ENCODE assay signal across 8 cellular contexts in the genomic region with DNA sequence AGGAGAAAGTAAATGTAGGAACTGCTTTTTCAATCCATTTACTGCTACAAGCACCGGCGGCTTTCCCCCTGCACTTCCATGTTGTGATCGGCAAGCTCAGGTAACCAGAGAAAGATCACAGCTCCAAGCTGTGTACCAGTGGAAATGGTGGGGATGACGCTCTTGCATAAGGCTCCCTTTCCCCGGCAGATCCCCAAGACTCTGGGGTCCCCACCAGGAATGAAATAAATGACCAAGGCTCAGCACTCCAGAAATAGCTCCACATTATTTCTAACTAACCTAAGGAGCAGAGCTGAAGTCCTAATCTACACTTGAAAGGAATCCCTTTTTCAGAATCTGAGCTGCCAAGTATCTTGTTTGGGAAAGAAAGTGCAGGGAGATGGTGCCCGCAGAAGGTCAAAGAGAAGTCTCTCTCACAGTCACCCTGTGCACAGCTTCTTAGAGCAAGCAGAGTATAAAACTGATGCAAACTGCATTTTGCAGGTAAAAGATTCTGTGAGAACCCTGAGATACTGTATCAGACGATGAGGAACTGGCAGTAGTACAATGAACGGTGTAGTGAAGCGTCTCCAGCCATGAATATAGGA. TPM values are rescaled to one million over a fixed set of nuclear protein-coding genes. Genes with fewer than 3 reads are reported as not detected.
DNase-seq lines count a peak whose midpoint lies in the region; ATAC-seq, FAIRE-seq and TF ChIP-seq lines count a peak whose summit lies in the region.

No MANE protein-coding gene starts in this region.

- H2AFZ ChIP-seq in DND-41 (ENCODE audit: low read depth, low read length), result peak overlapping the region; percentile 49; the same call in 1 of the 2 replicates
- no peak overlapping the region for H2AFZ ChIP-seq in HepG2 (ENCODE audit: low read length)

- peaks cover 25% of the 10 kb centered on the region for H3K36me3 Mint-ChIP-seq in activated naive CD8-positive, alpha-beta T cell treated with anti-CD3 and anti-CD28 coated beads, Interleukin-2, amount 10 ng/mL, durations not matched to agents 7 days and 5 days
- H3K36me3 Mint-ChIP-seq in type B pancreatic cell, result no peaks in the 10 kb centered on the region

- H3K4me3 Mint-ChIP-seq in activated naive CD8-positive, alpha-beta T cell treated with anti-CD3 and anti-CD28 coated beads, Interleukin-2, amount 10 ng/mL, durations not matched to agents 7 days and 5 days, result peak overlapping the region; percentile 99
- H3K4me3 Mint-ChIP-seq in type B pancreatic cell, result peak overlapping the region; percentile 94

- H3K9me3 Mint-ChIP-seq in activated naive CD8-positive, alpha-beta T cell treated with anti-CD3 and anti-CD28 coated beads, Interleukin-2, amount 10 ng/mL, durations not matched to agents 7 days and 5 days, result no peaks in the 10 kb centered on the region
- H3K9me3 Mint-ChIP-seq in type B pancreatic cell, result no peaks in the 10 kb centered on the region

- TF ChIP-seq POLR2A in HepG2 (IDR thresholded peaks at IDR 0.05; ENCODE audit: insufficient read depth in 1 of 2, low read depth in 2 of 2, low read length in 2 of 2), result no peak

- TF ChIP-seq RAD21 in HepG2 (CRISPR knock-in tag; IDR thresholded peaks at IDR 0.05), result no peak

- ATAC-seq in DND-41 (ENCODE audit: insufficient read depth, low read depth) (peak; percentile 15; the same call in 2 of the 3 replicates), HG03439 (IDR thresholded peaks at IDR 0.05; ENCODE audit: unreplicated experiment) (peak; percentile 2), HepG2 (peak; percentile 63)
- ATAC-seq in activated naive CD8-positive, alpha-beta T cell treated with anti-CD3 and anti-CD28 coated beads, Interleukin-2, amount 10 ng/mL, durations not matched to agents 7 days and 5 days (ENCODE audit: low read depth), result peak; percentile 5

- H3K36me3 ChIP-seq in DND-41 (ENCODE audit: insufficient read depth, low read length) (peaks cover 33% of the 10 kb centered on the region), HepG2 (replicated peaks in 1 of 2; ENCODE audit: control insufficient read depth in 1 of 2, insufficient read depth in 2 of 2, low read length in 2 of 2) (peaks cover 2 to 23% of the 10 kb centered on the region in 2 experiments; a peak in 4 of 5 replicates)

- H3K79me2 ChIP-seq in DND-41 (ENCODE audit: insufficient read depth, low read length) (peaks cover 98% of the 10 kb centered on the region), HepG2 (ENCODE audit: insufficient read depth, low read length) (peaks cover 93% of the 10 kb centered on the region)

- TF ChIP-seq CTCF in DND-41 (IDR thresholded peaks at IDR 0.05; ENCODE audit: borderline replicate concordance, extremely low read depth, low read length, poor library complexity, severe bottlenecking) (no peak), HepG2 (CRISPR knock-in tag; IDR thresholded peaks at IDR 0.05) (no peak), type B pancreatic cell (conservative IDR thresholded peaks at IDR 0.05) (no peak)

- no peaks in the 10 kb centered on the region for H3K27me3 Mint-ChIP-seq in activated naive CD8-positive, alpha-beta T cell treated with anti-CD3 and anti-CD28 coated beads, Interleukin-2, amount 10 ng/mL, durations not matched to agents 7 days and 5 days
- no peaks in the 10 kb centered on the region for H3K27me3 Mint-ChIP-seq in type B pancreatic cell

- CTCF ChIA-PET in HepG2 (lab: Yijun Ruan, JAX; ENCODE audit: low intra/inter-chr PET ratio, low total read pairs), result interaction anchor here (0.8 to 0.9 kb wide), 2 partner anchors 10 to 18 kb away, joined by 3 read pairs; no protein-coding TSS in a partner anchor

- TSS peak; percentile 89 for BruUV-seq in HepG2 (replicated peaks; lab: Mats Ljungman, UMichigan)

- no peak for TF ChIP-seq EP300 in HepG2 (IDR thresholded peaks at IDR 0.05; ENCODE audit: low read depth in 2 of 2, low read length in 2 of 2)
- TF ChIP-seq EP300 in HepG2 (CRISPR knock-in tag; IDR thresholded peaks at IDR 0.05; ENCODE audit: borderline replicate concordance), result no peak

- H3K4me2 ChIP-seq in DND-41 (ENCODE audit: insufficient read depth, low read length) (peak overlapping the region; percentile 82), HepG2 (ENCODE audit: low read depth, low read length) (peak overlapping the region; percentile 94)

- no peaks in the 10 kb centered on the region for H3K9me3 ChIP-seq in DND-41 (ENCODE audit: insufficient read depth, low read length, severe bottlenecking)
- no peaks in the 10 kb centered on the region for H3K9me3 ChIP-seq in HepG2 (ENCODE audit: low read length)

- no peak for FAIRE-seq in HepG2 (lab: Jason Lieb, UNC)

- intact Hi-C loops in HepG2 (cut with micrococcal nuclease; ENCODE audit: unreplicated experiment), result no loop called here

- peaks cover 75% of the 10 kb centered on the region for H4K20me1 ChIP-seq in DND-41 (ENCODE audit: insufficient read depth, low read length)
- peaks cover 15% of the 10 kb centered on the region for H4K20me1 ChIP-seq in HepG2 (ENCODE audit: insufficient read depth, low read length)

- H3K4me3 ChIP-seq in DND-41 (ENCODE audit: low read depth in 1 of 2, low read length in 2 of 2) (peak overlapping the region; percentile 45 to 68; a peak in 3 of 4 replicates), HepG2 (replicated peaks in 1 of 3; ENCODE audit: insufficient read depth in 1 of 3, low read depth in 2 of 3, low read length in 3 of 3) (peak overlapping the region; percentile 69 to 94 (median 91))

- POLR2A ChIA-PET in activated naive CD8-positive, alpha-beta T cell treated with anti-CD3 and anti-CD28 coated beads, Interleukin-2, amount 10 ng/mL, durations not matched to agents 7 days and 5 days (lab: Charles Lee), result interaction anchor here (0.5 to 3.9 kb wide), 9 partner anchors 11 to 204 kb away, joined by 3 to 23 read pairs (median 4); a partner anchor contains a TSS
- POLR2A ChIA-PET in HepG2 (lab: Yijun Ruan, JAX), result interaction anchor here (0.6 to 4.0 kb wide), 40 partner anchors 7 to 1157 kb away, joined by 3 to 67 read pairs (median 5); a partner anchor contains a TSS

- H3K27ac ChIP-seq in DND-41 (ENCODE audit: low read length) (peak overlapping the region; percentile 74), HepG2 (ENCODE audit: extremely low read length, insufficient read depth, low read length) (peak overlapping the region; percentile 72)

- H3K27me3 ChIP-seq in DND-41 (ENCODE audit: insufficient read depth, low read length, poor library complexity), result no peaks in the 10 kb centered on the region
- peaks cover 0 to 3% of the 10 kb centered on the region in 2 experiments; a peak in 1 of 5 replicates for H3K27me3 ChIP-seq in HepG2 (ENCODE audit: control insufficient read depth in 1 of 2, insufficient read depth in 2 of 2, low read length in 2 of 2)

- DNase-seq in DND-41 (no peak), HepG2 (ENCODE audit: low spot score) (no peak), type B pancreatic cell (ENCODE audit: extremely low spot score, unreplicated experiment) (no peak), NCI-H524 treated with DMSO at 0.1 percent for 48 hours (lab: John Stamatoyannopoulos, UW) (no peak), hepatic stellate cell (ENCODE audit: low spot score) (no peak), NCI-H446 (lab: John Stamatoyannopoulos, UW) (no peak)
- DNase-seq in activated naive CD8-positive, alpha-beta T cell treated with anti-CD3 and anti-CD28 coated beads, Interleukin-2, amount 10 ng/mL, durations not matched to agents 7 days and 5 days, result no peak

- H3K4me1 Mint-ChIP-seq in activated naive CD8-positive, alpha-beta T cell treated with anti-CD3 and anti-CD28 coated beads, Interleukin-2, amount 10 ng/mL, durations not matched to agents 7 days and 5 days, result peaks cover 53% of the 10 kb centered on the region
- peaks cover 48% of the 10 kb centered on the region for H3K4me1 Mint-ChIP-seq in type B pancreatic cell (ENCODE audit: unreplicated experiment)

- H3K27ac Mint-ChIP-seq in activated naive CD8-positive, alpha-beta T cell treated with anti-CD3 and anti-CD28 coated beads, Interleukin-2, amount 10 ng/mL, durations not matched to agents 7 days and 5 days, result peak overlapping the region; percentile 83
- peak overlapping the region; percentile 88 for H3K27ac Mint-ChIP-seq in type B pancreatic cell

- H3K4me1 ChIP-seq in DND-41 (ENCODE audit: insufficient read depth, low read length) (peaks cover 62% of the 10 kb centered on the region), HepG2 (ENCODE audit: insufficient read depth, low read length) (peaks cover 63% of the 10 kb centered on the region)

- in situ Hi-C loops in HepG2 (cut with HindIII; ENCODE audit: extremely low pct_ligation_motif_present, low pct_unique_long_range_greater_than_20kb), result loop anchor here (5.0 kb wide), 1 partner anchor 67 kb away; no protein-coding TSS in a partner anchor

- WGBS in HepG2 (ENCODE audit: low lambda C conversion rate), result 4% methylated on average over 9 of the region's 9 CpGs

- peak overlapping the region; percentile 58 for H3K9ac ChIP-seq in DND-41 (ENCODE audit: low read depth, low read length)
- peak overlapping the region; percentile 82 for H3K9ac ChIP-seq in HepG2 (ENCODE audit: insufficient read depth, low read depth, low read length)

RNA-seq across cellular contexts. Expression of a gene that starts 11.1 kb away (rescaled TPM):
- total RNA-seq in activated naive CD8-positive, alpha-beta T cell treated with anti-CD3 and anti-CD28 coated beads, Interleukin-2, amount 10 ng/mL, durations not matched to agents 7 days and 5 days, result 100 to 1,000 TPM; 149 to 155 TPM
- 92.3 and 95.7 TPM in 2 replicates for total RNA-seq in HepG2 (2016; rRNA removed; fragmentation: Illumina TruSeq; extraction: Trizol)
- total RNA-seq in HepG2 (2016; cell fraction: cytosol; rRNA removed; fragmentation: Illumina TruSeq; extraction: Trizol; ENCODE audit: low read depth), result 9.5 and 11.4 TPM in 2 replicates
- 81.8 and 96.0 TPM in 2 replicates for total RNA-seq in HepG2 (2016; cell fraction: insoluble cytoplasmic fraction; rRNA removed; fragmentation: Illumina TruSeq; extraction: Trizol)
- total RNA-seq in HepG2 (2016; cell fraction: membrane; rRNA removed; fragmentation: Illumina TruSeq; extraction: Trizol), result 34.4 and 43.9 TPM in 2 replicates
- total RNA-seq in HepG2 (2016; cell fraction: nucleus; rRNA removed; fragmentation: Illumina TruSeq; extraction: Trizol), result 44.5 and 52.3 TPM in 2 replicates
- polyA plus RNA-seq in HepG2 (2011; rRNA removed), result 67.9 and 84.6 TPM in 2 replicates
- 65.4 and 67.1 TPM in 2 replicates for polyA plus RNA-seq in HepG2 (2011; cell fraction: cytosol; rRNA removed)
- polyA plus RNA-seq in HepG2 (2011; cell fraction: nucleus; rRNA removed), result 28.7 and 29.6 TPM in 2 replicates
- 66.8 and 70.9 TPM in 2 replicates for polyA plus RNA-seq in HepG2 (2012)
- 13.1 and 18.8 TPM in 2 replicates for polyA plus RNA-seq in HepG2 (2016; cell fraction: cytosol; fragmentation: Illumina TruSeq; extraction: Trizol; ENCODE audit: low read depth)
- 142 and 160 TPM in 2 replicates for polyA plus RNA-seq in HepG2 (2016; cell fraction: insoluble cytoplasmic fraction; fragmentation: Illumina TruSeq; extraction: Trizol; ENCODE audit: low read depth)
- 28.8 and 38.8 TPM in 2 replicates for polyA plus RNA-seq in HepG2 (2016; cell fraction: membrane; fragmentation: Illumina TruSeq; extraction: Trizol; ENCODE audit: low read depth)
- polyA plus RNA-seq in HepG2 (2016; cell fraction: nucleus; fragmentation: Illumina TruSeq; extraction: Trizol; ENCODE audit: insufficient read depth, low read depth), result 76.0 and 89.2 TPM in 2 replicates
- polyA minus RNA-seq in HepG2 (2011; rRNA and poly(A)+ RNA removed; ENCODE audit: low replicate concordance), result 55.3 and 73.1 TPM in 2 replicates
- polyA minus RNA-seq in HepG2 (2011; cell fraction: cytosol; rRNA and poly(A)+ RNA removed), result 26.1 and 30.8 TPM in 2 replicates
- 44.4 and 46.2 TPM in 2 replicates for polyA minus RNA-seq in HepG2 (2011; cell fraction: nucleus; rRNA and poly(A)+ RNA removed)
- 65.3 and 76.0 TPM in 2 replicates for total RNA-seq in type B pancreatic cell (ENCODE audit: low replicate concordance)

Comparison
In these comparisons a context has a peak if more than half of its experiments do, and no peak if none do; other contexts are left out.
1. ATAC-seq: peak in every context shown above with its lines; median percentile 63 in HepG2; 15 in DND-41; 5 in activated naive CD8-positive, alpha-beta T cell treated with anti-CD3 and anti-CD28 coated beads, Interleukin-2, amount 10 ng/mL, durations not matched to agents 7 days and 5 days; 2 in HG03439.